In genomic region chr2:160493227-160494028, GRCh38 we compare ENCODE assay signal across 8 cellular contexts. TPM values are rescaled to one million over a fixed set of nuclear protein-coding genes. Genes with fewer than 3 reads are reported as not detected.
A peak's percentile ranks its signal among the peaks of the same experiment; 100 is the strongest.
DNase-seq lines count a peak whose midpoint lies in the region; ATAC-seq, FAIRE-seq and TF ChIP-seq lines count a peak whose summit lies in the region.

RBMS1 (minus strand) TSS chr2:160493807; CDS start chr2:160493363, 444 bp downstream.

- peak within 1 kb of the TSS; percentile 92 for H3K56ac ChIP-seq in mesendoderm (ENCODE audit: low read length)

- CTCF ChIA-PET in A549 (lab: Yijun Ruan, JAX): interaction anchor here (0.7 kb wide), 1 partner anchor 428 kb away, joined by 3 read pairs; no protein-coding TSS in a partner anchor
- CTCF ChIA-PET in activated CD8-positive, alpha-beta memory T cell treated with anti-CD3 and anti-CD28 coated beads for 36 hours (lab: Charles Lee): interaction anchor here (1.4 kb wide), 1 partner anchor 15 kb away, joined by 3 read pairs; no protein-coding TSS in a partner anchor

- H3K36me3 ChIP-seq in endocrine pancreas (ENCODE audit: control insufficient read depth, insufficient read depth, low read length) (no peaks in the 10 kb centered on the region), mesendoderm (ENCODE audit: control insufficient read depth, insufficient read depth, low read length) (no peaks in the 10 kb centered on the region)

- no peak within 1 kb of the TSS for H2AK5ac ChIP-seq in mesendoderm (ENCODE audit: low read length)

- no peak for FAIRE-seq in A549 (lab: Jason Lieb, UNC)

- no peaks in the 10 kb centered on the region for H3K79me1 ChIP-seq in mesendoderm (ENCODE audit: low read length)

- H3K9ac ChIP-seq in endocrine pancreas (ENCODE audit: control insufficient read depth, insufficient read depth, low read length) (peak within 1 kb of the TSS; percentile 60), mesendoderm (ENCODE audit: low read length) (peak within 1 kb of the TSS; percentile 83)

- H3K4me3 ChIP-seq in A549 (peak within 1 kb of the TSS; percentile 91), endocrine pancreas (ENCODE audit: control insufficient read depth, insufficient read depth, low read length) (peak within 1 kb of the TSS; percentile 70), mesendoderm (ENCODE audit: low read length) (peak within 1 kb of the TSS; percentile 70)

- peak within 1 kb of the TSS; percentile 10 for H2BK15ac ChIP-seq in mesendoderm (replicated peaks; ENCODE audit: low read depth)

- no peak; a peak in 2 of 5 replicates for TF ChIP-seq RAD21 in A549 (conservative IDR thresholded peaks at IDR 0.05 in 1 of 2, IDR thresholded peaks at IDR 0.05 in 1 of 2)

- peak within 1 kb of the TSS; percentile 96 for H3K18ac ChIP-seq in mesendoderm (ENCODE audit: low read length)

- TF ChIP-seq CTCF in A549 (IDR thresholded peaks at IDR 0.05): no peak

- no peaks in the 10 kb centered on the region for H3K27me3 ChIP-seq in endocrine pancreas (ENCODE audit: control insufficient read depth, insufficient read depth, low read length)
- H3K27me3 ChIP-seq in mesendoderm (ENCODE audit: insufficient read depth, low read length, poor library complexity): no peaks in the 10 kb centered on the region

- H3K4ac ChIP-seq in mesendoderm (ENCODE audit: low read depth, low read length): peak within 1 kb of the TSS; percentile 95

- peak; percentile 49 for TF ChIP-seq POLR2A in A549 (IDR thresholded peaks at IDR 0.05; ENCODE audit: low read length)

- H4K8ac ChIP-seq in mesendoderm (ENCODE audit: low read depth, low read length): no peak within 1 kb of the TSS

- H4K5ac ChIP-seq in mesendoderm (ENCODE audit: low read length): no peak within 1 kb of the TSS

- no peak for TF ChIP-seq EP300 in A549 (IDR thresholded peaks at IDR 0.05)

- H3K4me1 ChIP-seq in A549 (peaks cover 35% of the 10 kb centered on the region), endocrine pancreas (ENCODE audit: control insufficient read depth, insufficient read depth, low read length) (no peaks in the 10 kb centered on the region), mesendoderm (ENCODE audit: control insufficient read depth, low read depth, low read length) (peaks cover 2% of the 10 kb centered on the region)

- H3K9me3 ChIP-seq in A549 (no peaks in the 10 kb centered on the region), endocrine pancreas (ENCODE audit: control insufficient read depth, low read length) (no peaks in the 10 kb centered on the region)

- H3K27ac ChIP-seq in A549 (peak within 1 kb of the TSS; percentile 95 to 99), mesendoderm (ENCODE audit: low read depth, low read length) (peak within 1 kb of the TSS; percentile 99)

- POLR2A ChIA-PET in A549 (lab: Yijun Ruan, JAX): interaction anchor here (0.6 kb wide), 1 partner anchor 72 kb away, joined by 6 read pairs; no protein-coding TSS in a partner anchor
- POLR2A ChIA-PET in activated CD8-positive, alpha-beta memory T cell treated with anti-CD3 and anti-CD28 coated beads for 36 hours (lab: Charles Lee): interaction anchor here (0.6 to 1.0 kb wide), 3 partner anchors 12 to 815 kb away, joined by 4 to 6 read pairs (median 4); partner anchors contain the start of gene PSMD14

- DNase-seq in A549 (ENCODE audit: low read depth in 1 of 2, low spot score in 1 of 2) (peak; percentile 46 to 63), NCI-H510A (lab: John Stamatoyannopoulos, UW) (peak; percentile 53), mesendoderm (peak; percentile 85), cerebellar nuclear complex (lab: John Stamatoyannopoulos, UW) (no peak)
- peak; percentile 28 to 29 for DNase-seq in stimulated activated CD8-positive, alpha-beta memory T cell treated with anti-CD3 and anti-CD28 coated beads, Interleukin-15, amount 100 ng/mL, for 48 hours (ENCODE audit: low read depth in 2 of 2)

- 2% methylated on average over 17 of the region's 66 CpGs for WGBS in A549 (ENCODE audit: missing lambda C conversion rate)
- no CpG with 5 or more reads among the region's 66 CpGs for WGBS in mesendoderm (ENCODE audit: extremely low coverage, insufficient coverage, low lambda C conversion rate)

- H2BK120ac ChIP-seq in mesendoderm (ENCODE audit: low read depth, low read length): peak within 1 kb of the TSS; percentile 63

- peak; percentile 75 to 77 for ATAC-seq in A549
- peak; percentile 47 for ATAC-seq in GM21723 (IDR thresholded peaks at IDR 0.05; ENCODE audit: unreplicated experiment)

- peak within 1 kb of the TSS; percentile 86 for H3K4me2 ChIP-seq in A549
- peak within 1 kb of the TSS; percentile 56 for H3K4me2 ChIP-seq in mesendoderm (ENCODE audit: low read length)

- H3K79me2 ChIP-seq in mesendoderm (ENCODE audit: control insufficient read depth, insufficient read depth, low read length): peaks cover 21% of the 10 kb centered on the region

- H3K23ac ChIP-seq in mesendoderm (ENCODE audit: low read length): peak within 1 kb of the TSS; percentile 74

- H2BK5ac ChIP-seq in mesendoderm (ENCODE audit: low read length): peak within 1 kb of the TSS; percentile 83

TF ChIP-seq in A549, 52 proteins besides CTCF, POLR2A, EP300 and RAD21 (continues in another document):
- TF ChIP-seq GATA3 (IDR thresholded peaks at IDR 0.05; ENCODE audit: borderline replicate concordance) (no peak), MAZ (IDR thresholded peaks at IDR 0.05; ENCODE audit: borderline replicate concordance, low read depth, low read length) (no peak), SMC3 (IDR thresholded peaks at IDR 0.05) (peak; percentile 40; the same call in 2 of the 3 replicates), CBX8 (IDR thresholded peaks at IDR 0.05) (no peak), ELK1 (IDR thresholded peaks at IDR 0.05; ENCODE audit: low read depth, low read length) (no peak), ZC3H11A (IDR thresholded peaks at IDR 0.05) (no peak), MYC (IDR thresholded peaks at IDR 0.05; ENCODE audit: borderline replicate concordance, low read length) (no peak), EHF (CRISPR knock-in tag; IDR thresholded peaks at IDR 0.05) (no peak), ZNF302 (CRISPR knock-in tag; IDR thresholded peaks at IDR 0.05) (no peak), ZFP36 (IDR thresholded peaks at IDR 0.05; ENCODE audit: borderline replicate concordance, partially characterized antibody) (no peak), NR3C1 (IDR thresholded peaks at IDR 0.05) (no peak), HEYL (CRISPR knock-in tag; IDR thresholded peaks at IDR 0.05) (no peak), FOSB (CRISPR knock-in tag; IDR thresholded peaks at IDR 0.05) (no peak), JUNB (IDR thresholded peaks at IDR 0.05) (no peak), BCL3 (IDR thresholded peaks at IDR 0.05) (0 out of 3 replicates have a peak, but pooled peaks have one; percentile 27), RFX5 (IDR thresholded peaks at IDR 0.05) (no peak), CHD2 (IDR thresholded peaks at IDR 0.05; ENCODE audit: low read length, partially characterized antibody) (no peak), E2F6 (IDR thresholded peaks at IDR 0.05; ENCODE audit: borderline replicate concordance, low read depth) (no peak), BHLHE40 (IDR thresholded peaks at IDR 0.05; ENCODE audit: low read depth, low read length) (no peak), HDAC2 (IDR thresholded peaks at IDR 0.05) (no peak), HOXB5 (CRISPR knock-in tag; IDR thresholded peaks at IDR 0.05) (no peak), SREBF2 (IDR thresholded peaks at IDR 0.05) (no peak), PHF8 (IDR thresholded peaks at IDR 0.05; ENCODE audit: borderline replicate concordance, low read depth) (0 out of 2 replicates have a peak, but pooled peaks have one; percentile 13), RARB (CRISPR knock-in tag; IDR thresholded peaks at IDR 0.05) (no peak), ZSCAN20 (CRISPR knock-in tag; IDR thresholded peaks at IDR 0.05) (no peak), MAFK (IDR thresholded peaks at IDR 0.05; ENCODE audit: partially characterized antibody) (no peak)

RNA-seq across cellular contexts. Expression of gene RBMS1, which starts in this region (rescaled TPM):
- polyA plus RNA-seq in A549 (2011; rRNA removed) (103 and 108 TPM in 2 replicates), A549 (2017; fragmentation: RNase III; extraction: RNeasy Plus Mini Kit Qiagen cat#74134 plus additional on column Dnase treatment) (51.9 to 56.2 TPM (median 55.8 TPM) in 3 replicates)
- polyA plus RNA-seq in A549 (2012; cell fraction: cytosol; rRNA removed): 40.1 and 51.1 TPM in 2 replicates
- polyA plus RNA-seq in A549 (2012; cell fraction: nucleus; rRNA removed): 28.8 and 32.3 TPM in 2 replicates
- 92.2 and 103 TPM in 2 replicates for polyA minus RNA-seq in A549 (2011; rRNA and poly(A)+ RNA removed)
- 10 to 100 TPM; 40.5 to 42.1 TPM for total RNA-seq in activated CD8-positive, alpha-beta memory T cell treated with anti-CD3 and anti-CD28 coated beads for 36 hours
- polyA plus RNA-seq in mesendoderm (2013, experiment 1 of 2): 147 TPM
- 139 TPM for polyA plus RNA-seq in mesendoderm (2013, experiment 2 of 2)

Comparison
In these comparisons a context has a peak if more than half of its experiments do, and no peak if none do; other contexts are left out.
1. DNase-seq: peak in A549 (2 of 2), NCI-H510A (single experiment), mesendoderm (single experiment) and stimulated activated CD8-positive, alpha-beta memory T cell treated with anti-CD3 and anti-CD28 coated beads, Interleukin-15, amount 100 ng/mL, for 48 hours (2 of 2); none in cerebellar nuclear complex (0 of 2).
2. Peak in every context shown above with its lines, with median percentiles within 50 percentile points of each other: H3K4me3 ChIP-seq.